ENCODE assay signal across 18 cellular contexts in genomic region chr2:15427987-15428386, GRCh38.
DNase-seq lines count a peak whose midpoint lies in the region; ATAC-seq lines count a peak whose summit lies in the region.
"Had no signal": no experiment of that assay in that cellular context is flagged by ENCODE, and none has a peak within 500 bp of the region (broad histone marks: within the 10 kb centered on the region; RNA-seq: fewer than 3 reads in every experiment).

No MANE protein-coding gene starts in this region.

- ATAC-seq in GM18907 (IDR thresholded peaks at IDR 0.05; ENCODE audit: unreplicated experiment) (peak; percentile 56), HG03039 (IDR thresholded peaks at IDR 0.05; ENCODE audit: unreplicated experiment) (peak; percentile 53)

- DNase-seq in NCI-H526 (lab: John Stamatoyannopoulos, UW), result peak; percentile 100
- peak; percentile 85 for DNase-seq in SK-N-DZ (ENCODE audit: low spot score)
- DNase-seq in NCI-H2029 (lab: John Stamatoyannopoulos, UW), result no peak
- no peak for DNase-seq in midbrain (lab: John Stamatoyannopoulos, UW)
- DNase-seq in hypothalamus (lab: John Stamatoyannopoulos, UW), result no peak
- no peak for DNase-seq in HK-2 (ENCODE audit: unreplicated experiment)
- DNase-seq: C1 segment of cervical spinal cord; Calu3; CD4-positive, alpha-beta memory T cell; COR-L47; DMS53; DMS79 treated with DMSO at 0.1 percent for 48 hours; GF-D8; GOT3; H7; HCEC 1CT had no signal

Comparison
In these comparisons a context has a peak if more than half of its experiments do, and no peak if none do; other contexts are left out.
1. DNase-seq: peak in NCI-H526 (2 of 2) and SK-N-DZ (single experiment); none in NCI-H2029 (single experiment), midbrain (single experiment), hypothalamus (0 of 51) and HK-2 (single experiment).